In the genomic region with DNA sequence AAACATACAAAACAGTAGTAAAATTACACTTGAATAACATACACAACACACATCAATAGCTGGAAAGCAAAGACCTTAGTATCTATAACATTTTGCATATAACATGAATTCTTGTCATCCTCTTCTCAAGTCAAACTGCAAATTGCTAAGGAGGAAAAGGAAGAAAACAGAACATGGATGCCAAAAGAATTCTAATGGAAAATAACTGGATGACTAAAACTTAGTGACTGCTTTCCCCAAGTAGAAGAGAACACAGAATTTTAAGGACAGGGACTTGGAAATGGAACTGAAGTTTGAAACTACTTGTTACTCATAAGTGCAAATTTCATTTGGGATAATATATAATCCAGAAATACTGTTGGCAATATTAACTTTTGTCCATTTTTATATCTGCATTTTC, we compare ENCODE assay signal across 1 cellular context.
TF ChIP-seq lines count a peak whose summit lies in the region.

No MANE protein-coding gene starts in this region.

TF ChIP-seq in IMR-90, 13 proteins besides CTCF, POLR2A, EP300 and RAD21 (continued from another document):
- TF ChIP-seq, protein P1, sequence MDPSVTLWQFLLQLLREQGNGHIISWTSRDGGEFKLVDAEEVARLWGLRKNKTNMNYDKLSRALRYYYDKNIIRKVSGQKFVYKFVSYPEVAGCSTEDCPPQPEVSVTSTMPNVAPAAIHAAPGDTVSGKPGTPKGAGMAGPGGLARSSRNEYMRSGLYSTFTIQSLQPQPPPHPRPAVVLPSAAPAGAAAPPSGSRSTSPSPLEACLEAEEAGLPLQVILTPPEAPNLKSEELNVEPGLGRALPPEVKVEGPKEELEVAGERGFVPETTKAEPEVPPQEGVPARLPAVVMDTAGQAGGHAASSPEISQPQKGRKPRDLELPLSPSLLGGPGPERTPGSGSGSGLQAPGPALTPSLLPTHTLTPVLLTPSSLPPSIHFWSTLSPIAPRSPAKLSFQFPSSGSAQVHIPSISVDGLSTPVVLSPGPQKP (IDR thresholded peaks at IDR 0.05; ENCODE audit: borderline replicate concordance, low read depth, low read length) = no peak
- TF ChIP-seq RFX5 (IDR thresholded peaks at IDR 0.05; ENCODE audit: low read depth, low read length) (no peak), CEBPB (IDR thresholded peaks at IDR 0.05; ENCODE audit: low read depth, low read length) (no peak), MXI1 (IDR thresholded peaks at IDR 0.05; ENCODE audit: borderline replicate concordance, low read depth, low read length) (no peak), SMC3 (IDR thresholded peaks at IDR 0.05; ENCODE audit: low read depth, low read length) (no peak), NFE2L2 (IDR thresholded peaks at IDR 0.05; ENCODE audit: low read depth, low read length) (no peak), RCOR1 (IDR thresholded peaks at IDR 0.05; ENCODE audit: insufficient replicate concordance, low read length) (no peak)
- TF ChIP-seq, protein P2, sequence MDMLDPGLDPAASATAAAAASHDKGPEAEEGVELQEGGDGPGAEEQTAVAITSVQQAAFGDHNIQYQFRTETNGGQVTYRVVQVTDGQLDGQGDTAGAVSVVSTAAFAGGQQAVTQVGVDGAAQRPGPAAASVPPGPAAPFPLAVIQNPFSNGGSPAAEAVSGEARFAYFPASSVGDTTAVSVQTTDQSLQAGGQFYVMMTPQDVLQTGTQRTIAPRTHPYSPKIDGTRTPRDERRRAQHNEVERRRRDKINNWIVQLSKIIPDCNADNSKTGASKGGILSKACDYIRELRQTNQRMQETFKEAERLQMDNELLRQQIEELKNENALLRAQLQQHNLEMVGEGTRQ (IDR thresholded peaks at IDR 0.05; ENCODE audit: low read depth, low read length) = no peak
